ENCODE assay signal across 1 cellular context in the genomic region with DNA sequence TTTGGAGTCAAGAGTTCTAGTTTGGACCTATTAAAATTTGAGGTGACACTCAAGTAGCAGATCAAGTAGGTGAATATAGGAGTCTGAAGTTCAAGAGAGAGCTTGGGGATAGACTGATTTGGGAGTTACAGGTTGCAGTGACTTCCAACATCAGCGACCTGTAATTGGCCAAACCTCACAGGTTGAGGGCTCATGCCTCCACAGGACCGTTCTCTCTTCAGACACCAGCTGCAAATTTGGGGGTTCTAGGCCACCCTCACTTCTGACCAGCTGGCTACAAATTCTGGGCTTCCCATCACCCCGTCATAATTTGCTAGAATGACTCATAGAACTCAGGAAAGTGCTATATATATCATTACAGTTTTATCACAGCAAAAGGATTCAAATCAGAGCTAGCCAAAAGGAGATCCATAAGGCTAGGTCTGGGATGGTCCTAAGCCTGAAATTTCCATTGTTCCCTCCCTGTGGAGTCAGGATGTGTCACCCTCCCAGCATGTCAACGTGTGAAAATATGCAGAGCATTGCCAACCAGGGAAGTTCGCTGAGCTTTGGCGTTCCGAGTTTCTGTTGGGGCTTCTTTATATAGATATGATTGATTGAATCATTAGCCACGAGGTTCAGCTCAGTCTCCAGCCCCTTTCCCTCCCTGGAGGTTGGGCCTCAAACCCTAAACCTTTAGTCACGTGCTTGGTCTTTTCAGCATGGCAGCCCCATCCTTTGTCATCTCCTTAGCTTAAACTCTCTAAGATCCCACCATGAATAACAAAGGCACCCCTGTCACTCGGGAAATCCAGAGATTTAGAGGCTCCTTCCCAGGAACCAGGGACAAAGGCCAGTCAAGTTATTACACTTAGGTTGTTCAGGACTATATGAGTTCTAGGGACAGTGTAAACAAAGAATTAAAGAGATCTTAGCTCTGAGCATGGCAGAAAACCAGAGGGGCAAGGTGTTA.
TF ChIP-seq lines count a peak whose summit lies in the region.

No MANE protein-coding gene starts in this region.

TF ChIP-seq in H1, 55 proteins besides CTCF, POLR2A, EP300 and RAD21:
- TF ChIP-seq CHD1 (IDR thresholded peaks at IDR 0.05; ENCODE audit: low read depth, low read length), result no peak
- TF ChIP-seq CREB1 (IDR thresholded peaks at IDR 0.05), result no peak
- no peak for TF ChIP-seq SP1 (IDR thresholded peaks at IDR 0.05; ENCODE audit: low read depth, low read length)
- no peak for TF ChIP-seq CBX8 (IDR thresholded peaks at IDR 0.05; ENCODE audit: borderline replicate concordance, low read depth, low read length)
- no peak for TF ChIP-seq CEBPB (IDR thresholded peaks at IDR 0.05; ENCODE audit: low read depth, low read length)
- no peak for TF ChIP-seq SP2 (IDR thresholded peaks at IDR 0.05; ENCODE audit: low read length)
- TF ChIP-seq, protein P1, sequence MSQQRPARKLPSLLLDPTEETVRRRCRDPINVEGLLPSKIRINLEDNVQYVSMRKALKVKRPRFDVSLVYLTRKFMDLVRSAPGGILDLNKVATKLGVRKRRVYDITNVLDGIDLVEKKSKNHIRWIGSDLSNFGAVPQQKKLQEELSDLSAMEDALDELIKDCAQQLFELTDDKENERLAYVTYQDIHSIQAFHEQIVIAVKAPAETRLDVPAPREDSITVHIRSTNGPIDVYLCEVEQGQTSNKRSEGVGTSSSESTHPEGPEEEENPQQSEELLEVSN (IDR thresholded peaks at IDR 0.05), result no peak
- no peak for TF ChIP-seq CHD2 (IDR thresholded peaks at IDR 0.05; ENCODE audit: low read length)
- TF ChIP-seq CTBP2 (IDR thresholded peaks at IDR 0.05; ENCODE audit: borderline replicate concordance, insufficient read depth, insufficient read length, low read length), result no peak
- no peak for TF ChIP-seq SAP30 (IDR thresholded peaks at IDR 0.05; ENCODE audit: insufficient read depth, insufficient replicate concordance, low read length)
